In the genomic region with DNA sequence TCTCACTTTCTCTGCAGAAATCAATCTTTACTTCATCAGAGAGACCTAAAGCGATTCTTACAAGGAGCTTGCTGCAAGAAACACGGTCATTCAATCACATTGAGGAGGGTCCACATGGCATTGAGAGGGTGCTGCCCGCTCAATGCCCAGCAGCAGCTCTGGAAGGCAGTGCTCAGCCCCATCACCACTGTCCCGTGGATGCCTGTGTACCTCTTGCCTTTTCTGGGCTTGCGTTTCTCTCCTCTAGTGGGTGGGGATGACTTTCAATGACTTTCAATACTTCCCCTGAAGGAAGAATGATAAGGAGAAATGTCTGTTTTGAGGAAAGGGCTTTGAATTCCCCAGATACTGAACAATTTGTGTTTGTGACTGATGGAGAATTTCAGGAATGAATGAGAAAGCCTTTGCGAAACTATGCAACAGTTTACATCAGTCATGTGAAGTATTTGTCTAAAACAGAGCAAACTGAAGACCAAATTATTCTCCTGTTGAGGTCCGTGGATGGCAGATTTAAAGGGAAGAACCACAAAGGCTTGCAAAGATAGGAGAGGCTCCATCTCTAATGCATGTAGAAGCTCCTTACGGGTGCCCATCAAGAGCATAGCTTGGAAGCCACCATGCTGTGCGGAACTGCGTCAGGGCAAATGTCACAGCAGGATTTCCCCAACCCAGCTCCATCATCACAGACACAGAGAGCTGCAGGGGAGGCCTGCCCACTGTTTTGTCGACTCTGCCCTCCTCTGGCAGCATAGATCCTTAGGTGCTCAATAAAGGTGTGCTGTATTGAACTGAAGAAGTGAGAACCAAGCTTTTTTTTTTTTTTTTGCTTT, we compare ENCODE assay signal across 1 cellular context.
TF ChIP-seq lines count a peak whose summit lies in the region.

No MANE protein-coding gene starts in this region.

TF ChIP-seq in H1, 55 proteins besides CTCF, POLR2A, EP300 and RAD21:
- TF ChIP-seq TBP (IDR thresholded peaks at IDR 0.05; ENCODE audit: low read depth, low read length) (no peak), SIRT6 (IDR thresholded peaks at IDR 0.05; ENCODE audit: low read length) (no peak), POLR2AphosphoS5 (IDR thresholded peaks at IDR 0.05; ENCODE audit: low read depth, low read length) (no peak)
